Comparison of ENCODE assay signal across 8 cellular contexts in the genomic region with DNA sequence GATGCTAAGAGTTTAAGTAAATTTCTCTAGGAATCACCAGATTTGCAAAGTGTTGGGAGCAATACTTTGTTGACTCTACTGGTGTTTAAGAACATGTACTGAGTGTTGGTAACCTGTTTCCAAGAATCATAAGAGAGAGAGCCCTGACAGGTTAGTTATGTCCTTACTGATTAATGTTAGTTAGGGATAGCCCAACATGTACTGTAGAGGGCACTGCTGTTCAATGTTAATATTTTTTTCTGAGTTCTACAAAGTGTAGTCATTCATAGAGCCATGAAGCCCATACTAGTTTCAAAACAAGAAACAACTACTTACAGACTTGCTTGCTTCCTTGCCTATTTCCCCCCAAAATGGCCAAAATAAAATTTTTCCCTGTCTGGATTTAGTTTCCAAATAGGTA. TPM values are rescaled to one million over a fixed set of nuclear protein-coding genes. Genes with fewer than 3 reads are reported as not detected.
DNase-seq lines count a peak whose midpoint lies in the region; ATAC-seq, FAIRE-seq and TF ChIP-seq lines count a peak whose summit lies in the region.

No MANE protein-coding gene starts in this region.

- H3K9me3 Mint-ChIP-seq in CD8-positive, alpha-beta memory T cell: peaks cover 0 to 6% (median 0%) of the 10 kb centered on the region in 5 donors

- no peaks in the 10 kb centered on the region for H3K36me3 Mint-ChIP-seq in CD8-positive, alpha-beta memory T cell

- no peaks in the 10 kb centered on the region for H3K36me3 ChIP-seq in small intestine (ENCODE audit: control insufficient read depth in 2 of 2, insufficient read depth in 2 of 2, low read length in 2 of 2)
- H3K36me3 ChIP-seq in CD8-positive, alpha-beta memory T cell (ENCODE audit: insufficient read depth, low read length): no peaks in the 10 kb centered on the region

- H3K27me3 Mint-ChIP-seq in CD8-positive, alpha-beta memory T cell: peaks cover 1 to 4% of the 10 kb centered on the region in 2 donors

- no peaks in the 10 kb centered on the region for H3K27me3 ChIP-seq in small intestine (ENCODE audit: control insufficient read depth in 2 of 2, insufficient read depth in 2 of 2, low read length in 2 of 2)
- H3K27me3 ChIP-seq in CD8-positive, alpha-beta memory T cell (ENCODE audit: insufficient read depth, low read length, poor library complexity, severe bottlenecking): no peaks in the 10 kb centered on the region

- H3K4me3 ChIP-seq in epithelial cell of proximal tubule (ENCODE audit: low read depth, low read length) (no peak overlapping the region), small intestine (ENCODE audit: low read depth in 1 of 2, low read length in 2 of 2) (no peak overlapping the region)
- H3K4me3 ChIP-seq in CD8-positive, alpha-beta memory T cell (ENCODE audit: low read length): no peak overlapping the region

- DNase-seq in COR-L47 (lab: John Stamatoyannopoulos, UW) (peak; percentile 6), NOMO-1 treated with dmso at 0.1 percent for 144 hours (lab: John Stamatoyannopoulos, UW; ENCODE audit: unreplicated experiment) (peak; percentile 35), epithelial cell of proximal tubule (ENCODE audit: low read depth) (peak; percentile 16), small intestine (peak; percentile 11)
- DNase-seq in activated naive CD4-positive, alpha-beta T cell (lab: John Stamatoyannopoulos, UW): no peak
- DNase-seq in CD8-positive, alpha-beta memory T cell: no peak

- peak; percentile 65 for TF ChIP-seq CTCF in epithelial cell of proximal tubule (conservative IDR thresholded peaks at IDR 0.05; ENCODE audit: low read depth, low read length)

- POLR2A ChIA-PET in CD8-positive, alpha-beta memory T cell (lab: Charles Lee): no interaction called here

- no peak overlapping the region for H3K4me3 Mint-ChIP-seq in CD8-positive, alpha-beta memory T cell

- FAIRE-seq in small intestine (lab: Jason Lieb, UNC): no peak

- no peak overlapping the region for H3K27ac Mint-ChIP-seq in CD8-positive, alpha-beta memory T cell

- H3K27ac ChIP-seq in small intestine (ENCODE audit: low read depth in 1 of 2, low read length in 1 of 2): no peak overlapping the region
- H3K27ac ChIP-seq in CD8-positive, alpha-beta memory T cell (ENCODE audit: low read depth, low read length): no peak overlapping the region

- no peaks in the 10 kb centered on the region for H3K9me3 ChIP-seq in small intestine (ENCODE audit: control insufficient read depth, low read depth)
- no peaks in the 10 kb centered on the region for H3K9me3 ChIP-seq in CD8-positive, alpha-beta memory T cell (ENCODE audit: low read length)

- CTCF ChIA-PET in CD8-positive, alpha-beta memory T cell (lab: Charles Lee): no interaction called here

- H3K4me1 ChIP-seq in small intestine (ENCODE audit: control insufficient read depth in 2 of 2, insufficient read depth in 1 of 2, low read depth in 1 of 2, low read length in 1 of 2): no peaks in the 10 kb centered on the region
- no peaks in the 10 kb centered on the region for H3K4me1 ChIP-seq in CD8-positive, alpha-beta memory T cell (ENCODE audit: insufficient read depth, low read length)

- H3K4me1 Mint-ChIP-seq in CD8-positive, alpha-beta memory T cell: no peaks in the 10 kb centered on the region

- ATAC-seq in GM19025 (IDR thresholded peaks at IDR 0.05; ENCODE audit: low read depth, unreplicated experiment): peak; percentile 59
- ATAC-seq in HG03196 (IDR thresholded peaks at IDR 0.05; ENCODE audit: unreplicated experiment): peak; percentile 81

RNA-seq across cellular contexts. Expression of gene TMPRSS11D, which starts 11.9 kb away (rescaled TPM):
- not detected in 2 replicates for total RNA-seq in epithelial cell of proximal tubule
- polyA plus RNA-seq in small intestine: under 1 TPM in 1 of 3 donors, not detected in 2; 0.03 TPM
- total RNA-seq in CD8-positive, alpha-beta memory T cell: not detected
- not detected for polyA plus RNA-seq in CD8-positive, alpha-beta memory T cell

Comparison
In these comparisons a context has a peak if more than half of its experiments do, and no peak if none do; other contexts are left out.
1. DNase-seq: peak in COR-L47 (single experiment), NOMO-1 treated with dmso at 0.1 percent for 144 hours (single experiment), epithelial cell of proximal tubule (single experiment) and small intestine (single experiment); none in activated naive CD4-positive, alpha-beta T cell (0 of 4) and CD8-positive, alpha-beta memory T cell (0 of 5).